In the genomic region with DNA sequence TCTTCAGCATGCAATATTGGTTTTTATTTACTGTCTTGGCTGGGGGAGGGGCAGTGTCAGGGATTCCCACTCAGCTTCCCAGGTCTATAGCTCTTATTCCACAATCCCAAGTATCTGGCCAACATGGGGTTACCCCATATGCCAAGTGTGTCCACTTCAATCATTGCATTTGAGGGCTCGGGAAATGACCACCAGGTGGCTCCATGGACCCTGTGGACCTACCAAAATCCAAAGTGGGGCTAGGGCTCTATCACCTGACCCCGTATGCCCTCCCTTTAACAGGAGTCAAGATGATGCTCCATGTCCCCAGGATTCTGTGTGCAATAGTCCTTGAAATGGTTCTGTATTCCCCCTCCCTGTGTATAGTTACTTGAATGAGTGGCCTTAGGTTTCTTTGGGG, we compare ENCODE assay signal across 1 cellular context.
TF ChIP-seq lines count a peak whose summit lies in the region.

No MANE protein-coding gene starts in this region.

TF ChIP-seq in HEK293, 187 proteins besides CTCF, POLR2A, EP300 and RAD21 (continued from another document):
- TF ChIP-seq, protein P1, sequence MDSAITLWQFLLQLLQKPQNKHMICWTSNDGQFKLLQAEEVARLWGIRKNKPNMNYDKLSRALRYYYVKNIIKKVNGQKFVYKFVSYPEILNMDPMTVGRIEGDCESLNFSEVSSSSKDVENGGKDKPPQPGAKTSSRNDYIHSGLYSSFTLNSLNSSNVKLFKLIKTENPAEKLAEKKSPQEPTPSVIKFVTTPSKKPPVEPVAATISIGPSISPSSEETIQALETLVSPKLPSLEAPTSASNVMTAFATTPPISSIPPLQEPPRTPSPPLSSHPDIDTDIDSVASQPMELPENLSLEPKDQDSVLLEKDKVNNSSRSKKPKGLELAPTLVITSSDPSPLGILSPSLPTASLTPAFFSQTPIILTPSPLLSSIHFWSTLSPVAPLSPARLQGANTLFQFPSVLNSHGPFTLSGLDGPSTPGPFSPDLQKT (IDR thresholded peaks at IDR 0.05; ENCODE audit: borderline replicate concordance, low read depth, low read length) = no peak
- TF ChIP-seq ZNF211 (tag by site-specific recombination; IDR thresholded peaks at IDR 0.05; ENCODE audit: low read depth) (no peak), GLIS2 (tag by site-specific recombination; IDR thresholded peaks at IDR 0.05) (no peak), ZNF596 (tag by site-specific recombination; IDR thresholded peaks at IDR 0.05) (no peak), WT1 (tag by site-specific recombination; IDR thresholded peaks at IDR 0.05) (no peak), ZNF785 (tag by site-specific recombination; IDR thresholded peaks at IDR 0.05) (no peak), SP3 (tag by site-specific recombination; IDR thresholded peaks at IDR 0.05) (no peak), ZNF530 (tag by site-specific recombination; IDR thresholded peaks at IDR 0.05; ENCODE audit: low read depth) (no peak), TCF7L2 (IDR thresholded peaks at IDR 0.05; ENCODE audit: borderline replicate concordance, low read depth, low read length) (no peak), ZBTB26 (tag by site-specific recombination; optimal IDR thresholded peaks at IDR 0.05) (no peak), ZNF174 (tag by site-specific recombination; IDR thresholded peaks at IDR 0.05) (no peak)
- TF ChIP-seq, protein P2, sequence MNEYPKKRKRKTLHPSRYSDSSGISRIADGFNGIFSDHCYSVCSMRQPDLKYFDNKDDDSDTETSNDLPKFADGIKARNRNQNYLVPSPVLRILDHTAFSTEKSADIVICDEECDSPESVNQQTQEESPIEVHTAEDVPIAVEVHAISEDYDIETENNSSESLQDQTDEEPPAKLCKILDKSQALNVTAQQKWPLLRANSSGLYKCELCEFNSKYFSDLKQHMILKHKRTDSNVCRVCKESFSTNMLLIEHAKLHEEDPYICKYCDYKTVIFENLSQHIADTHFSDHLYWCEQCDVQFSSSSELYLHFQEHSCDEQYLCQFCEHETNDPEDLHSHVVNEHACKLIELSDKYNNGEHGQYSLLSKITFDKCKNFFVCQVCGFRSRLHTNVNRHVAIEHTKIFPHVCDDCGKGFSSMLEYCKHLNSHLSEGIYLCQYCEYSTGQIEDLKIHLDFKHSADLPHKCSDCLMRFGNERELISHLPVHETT (tag by site-specific recombination; IDR thresholded peaks at IDR 0.05) = no peak
